20 cellular contexts compared by ENCODE assay signal in genomic region chr3:41188291-41188690, GRCh38. TPM values are rescaled to one million over a fixed set of nuclear protein-coding genes. Genes with fewer than 3 reads are reported as not detected.
A peak's percentile ranks its signal among the peaks of the same experiment; 100 is the strongest.
DNase-seq lines count a peak whose midpoint lies in the region; ATAC-seq and TF ChIP-seq lines count a peak whose summit lies in the region.
"Had no signal": no experiment of that assay in that cellular context is flagged by ENCODE, and none has a peak within 500 bp of the region (broad histone marks: within the 10 kb centered on the region; RNA-seq: fewer than 3 reads in every experiment).

No MANE protein-coding gene starts in this region.

- no peak for TF ChIP-seq CTCF in uterus (IDR thresholded peaks at IDR 0.05)

- peak overlapping the region; percentile 17 for H3K27ac Mint-ChIP-seq in activated CD8-positive, alpha-beta memory T cell treated with anti-CD3 and anti-CD28 coated beads, Interleukin-2, amount 10 ng/mL, durations not matched to agents 7 days and 5 days
- peak overlapping the region; percentile 51 for H3K27ac Mint-ChIP-seq in activated T-helper 1 cell treated with anti-CD3 and anti-CD28 coated beads, Interleukin-12 subunit alpha, Interleukin-12 subunit beta, Interleukin-2, Interleukin-4 antibody, amounts not matched to agents 30 ng/mL and 10 ng/mL and 1 ng/mL, durations not matched to agents 14 hours and 24 hours and 36 hours
- H3K27ac Mint-ChIP-seq: effector memory CD8-positive, alpha-beta T cell; immature natural killer cell had no signal

- no peak overlapping the region for H3K4me3 ChIP-seq in uterus
- H3K4me3 ChIP-seq: heart right ventricle had no signal

- H3K4me1 ChIP-seq in uterus = no peaks in the 10 kb centered on the region
- H3K4me1 ChIP-seq: heart right ventricle had no signal

- ATAC-seq in activated CD8-positive, alpha-beta memory T cell treated with anti-CD3 and anti-CD28 coated beads, Interleukin-2, amount 10 ng/mL, durations not matched to agents 7 days and 5 days = peak; percentile 96
- peak; percentile 68 for ATAC-seq in HG02870 (IDR thresholded peaks at IDR 0.05; ENCODE audit: unreplicated experiment)
- ATAC-seq: effector memory CD8-positive, alpha-beta T cell; heart right ventricle; Panc1; sciatic nerve had no signal

- H3K36me3 ChIP-seq in uterus = no peaks in the 10 kb centered on the region
- H3K36me3 ChIP-seq: heart right ventricle had no signal

- H3K27me3 Mint-ChIP-seq in activated CD8-positive, alpha-beta memory T cell treated with anti-CD3 and anti-CD28 coated beads, Interleukin-2, amount 10 ng/mL, durations not matched to agents 7 days and 5 days = peaks cover 21% of the 10 kb centered on the region
- H3K27me3 Mint-ChIP-seq in activated T-helper 1 cell treated with anti-CD3 and anti-CD28 coated beads, Interleukin-12 subunit alpha, Interleukin-12 subunit beta, Interleukin-2, Interleukin-4 antibody, amounts not matched to agents 30 ng/mL and 10 ng/mL and 1 ng/mL, durations not matched to agents 14 hours and 24 hours and 36 hours (ENCODE audit: insufficient read depth) = peaks cover 12% of the 10 kb centered on the region

- H3K4me3 Mint-ChIP-seq in activated CD8-positive, alpha-beta memory T cell treated with anti-CD3 and anti-CD28 coated beads, Interleukin-2, amount 10 ng/mL, durations not matched to agents 7 days and 5 days = no peak overlapping the region
- H3K4me3 Mint-ChIP-seq in activated T-helper 1 cell treated with anti-CD3 and anti-CD28 coated beads, Interleukin-12 subunit alpha, Interleukin-12 subunit beta, Interleukin-2, Interleukin-4 antibody, amounts not matched to agents 30 ng/mL and 10 ng/mL and 1 ng/mL, durations not matched to agents 14 hours and 24 hours and 36 hours = no peak overlapping the region
- H3K4me3 Mint-ChIP-seq: effector memory CD8-positive, alpha-beta T cell; immature natural killer cell had no signal

- intact Hi-C loops in activated T-helper 1 cell treated with anti-CD3 and anti-CD28 coated beads, Interleukin-12 subunit alpha, Interleukin-12 subunit beta, Interleukin-2, Interleukin-4 antibody, amounts not matched to agents 30 ng/mL and 10 ng/mL and 1 ng/mL, durations not matched to agents 14 hours and 24 hours and 36 hours (cut with micrococcal nuclease) = loop anchor here (1.0 to 10.0 kb wide), 7 partner anchors 11 to 907 kb away; partner anchors contain the start of genes CTNNB1 and TRAK1
- intact Hi-C loops in head of caudate nucleus (cut with DNase I) (no loop called here), uterus (cut with DNase I; ENCODE audit: low total_unique reads) (no loop called here)

- CTCF ChIA-PET in activated CD8-positive, alpha-beta memory T cell treated with anti-CD3 and anti-CD28 coated beads, Interleukin-2, amount 10 ng/mL, durations not matched to agents 7 days and 5 days (lab: Charles Lee) = no interaction called here

- no peaks in the 10 kb centered on the region for H3K36me3 Mint-ChIP-seq in activated CD8-positive, alpha-beta memory T cell treated with anti-CD3 and anti-CD28 coated beads, Interleukin-2, amount 10 ng/mL, durations not matched to agents 7 days and 5 days
- no peaks in the 10 kb centered on the region for H3K36me3 Mint-ChIP-seq in activated T-helper 1 cell treated with anti-CD3 and anti-CD28 coated beads, Interleukin-12 subunit alpha, Interleukin-12 subunit beta, Interleukin-2, Interleukin-4 antibody, amounts not matched to agents 30 ng/mL and 10 ng/mL and 1 ng/mL, durations not matched to agents 14 hours and 24 hours and 36 hours (ENCODE audit: low read depth)
- H3K36me3 Mint-ChIP-seq: immature natural killer cell had no signal

- H3K27ac ChIP-seq in uterus = no peak overlapping the region
- H3K27ac ChIP-seq: heart right ventricle had no signal

- no peaks in the 10 kb centered on the region for H3K9me3 ChIP-seq in uterus
- H3K9me3 ChIP-seq: heart right ventricle, SK-N-SH had no signal

- H3K9me3 Mint-ChIP-seq in activated CD8-positive, alpha-beta memory T cell treated with anti-CD3 and anti-CD28 coated beads, Interleukin-2, amount 10 ng/mL, durations not matched to agents 7 days and 5 days (ENCODE audit: low read depth) = no peaks in the 10 kb centered on the region
- no peaks in the 10 kb centered on the region for H3K9me3 Mint-ChIP-seq in activated T-helper 1 cell treated with anti-CD3 and anti-CD28 coated beads, Interleukin-12 subunit alpha, Interleukin-12 subunit beta, Interleukin-2, Interleukin-4 antibody, amounts not matched to agents 30 ng/mL and 10 ng/mL and 1 ng/mL, durations not matched to agents 14 hours and 24 hours and 36 hours
- H3K9me3 Mint-ChIP-seq: effector memory CD8-positive, alpha-beta T cell had no signal

- TF ChIP-seq POLR2A in uterus (IDR thresholded peaks at IDR 0.05) = no peak

- no peaks in the 10 kb centered on the region for H3K27me3 ChIP-seq in uterus

- DNase-seq in activated CD8-positive, alpha-beta memory T cell treated with anti-CD3 and anti-CD28 coated beads, Interleukin-2, amount 10 ng/mL, durations not matched to agents 7 days and 5 days = peak; percentile 52
- DNase-seq in activated CD8-positive, alpha-beta memory T cell treated with anti-CD3 and anti-CD28 coated beads, Interleukin-2, amount 50 U/mL, for 48 hours = no peak
- DNase-seq in activated T-helper 1 cell treated with anti-CD3 and anti-CD28 coated beads, Interleukin-12 subunit alpha, Interleukin-12 subunit beta, Interleukin-2, Interleukin-4 antibody, amounts not matched to agents 30 ng/mL and 10 ng/mL and 1 ng/mL, durations not matched to agents 14 hours and 24 hours and 36 hours (ENCODE audit: low spot score) = no peak
- DNase-seq in stimulated activated CD4-positive, alpha-beta T cell treated with anti-CD3 and anti-CD28 coated beads, TNF-alpha, amount 100 ng/mL, for 24 hours (ENCODE audit: low read depth in 3 of 3) = peak in 2 of 3 experiments; percentile 17 to 36
- DNase-seq in head of caudate nucleus = no peak
- DNase-seq in NCI-H526 (lab: John Stamatoyannopoulos, UW) = no peak
- DNase-seq in uterus = no peak
- DNase-seq: C1 segment of cervical spinal cord; DMS 273 treated with DMSO at 0.1 percent for 48 hours; effector memory CD8-positive, alpha-beta T cell; heart right ventricle; immature natural killer cell; NCI-H1436; NCI-H2171 treated with DMSO at 0.1 percent for 48 hours; NCI-H82; SK-N-SH; T1000 had no signal

- H3K4me1 Mint-ChIP-seq in activated CD8-positive, alpha-beta memory T cell treated with anti-CD3 and anti-CD28 coated beads, Interleukin-2, amount 10 ng/mL, durations not matched to agents 7 days and 5 days = peaks cover 26% of the 10 kb centered on the region
- H3K4me1 Mint-ChIP-seq in activated T-helper 1 cell treated with anti-CD3 and anti-CD28 coated beads, Interleukin-12 subunit alpha, Interleukin-12 subunit beta, Interleukin-2, Interleukin-4 antibody, amounts not matched to agents 30 ng/mL and 10 ng/mL and 1 ng/mL, durations not matched to agents 14 hours and 24 hours and 36 hours (ENCODE audit: low read depth) = peaks cover 35% of the 10 kb centered on the region
- H3K4me1 Mint-ChIP-seq: immature natural killer cell had no signal

RNA-seq across cellular contexts. Expression of gene CTNNB1, which starts 11.0 kb away (rescaled TPM):
- 100 to 1,000 TPM; 116 to 214 TPM for total RNA-seq in activated CD8-positive, alpha-beta memory T cell treated with anti-CD3 and anti-CD28 coated beads, Interleukin-2, amount 10 ng/mL, durations not matched to agents 7 days and 5 days
- 137 and 139 TPM in 2 replicates for total RNA-seq in activated T-helper 1 cell treated with anti-CD3 and anti-CD28 coated beads, Interleukin-12 subunit alpha, Interleukin-12 subunit beta, Interleukin-2, Interleukin-4 antibody, amounts not matched to agents 30 ng/mL and 10 ng/mL and 1 ng/mL, durations not matched to agents 14 hours and 24 hours and 36 hours
- 1,000 to 10,000 TPM in 1 of 4 donors, 100 to 1,000 TPM in 3; 319 to 1,124 (median 518) TPM for total RNA-seq in uterus

Comparison
In these comparisons a context has a peak if more than half of its experiments do, and no peak if none do; other contexts are left out.
1. DNase-seq: peak in activated CD8-positive, alpha-beta memory T cell treated with anti-CD3 and anti-CD28 coated beads, Interleukin-2, amount 10 ng/mL, durations not matched to agents 7 days and 5 days (single experiment) and stimulated activated CD4-positive, alpha-beta T cell treated with anti-CD3 and anti-CD28 coated beads, TNF-alpha, amount 100 ng/mL, for 24 hours (2 of 3); none in activated CD8-positive, alpha-beta memory T cell treated with anti-CD3 and anti-CD28 coated beads, Interleukin-2, amount 50 U/mL, for 48 hours (single experiment), activated T-helper 1 cell treated with anti-CD3 and anti-CD28 coated beads, Interleukin-12 subunit alpha, Interleukin-12 subunit beta, Interleukin-2, Interleukin-4 antibody, amounts not matched to agents 30 ng/mL and 10 ng/mL and 1 ng/mL, durations not matched to agents 14 hours and 24 hours and 36 hours (single experiment), head of caudate nucleus (0 of 42), NCI-H526 (0 of 2) and uterus (0 of 2).